ENCODE assay signal across 8 cellular contexts in genomic region chr11:125345706-125346561, GRCh38.
DNase-seq lines count a peak whose midpoint lies in the region; ATAC-seq and TF ChIP-seq lines count a peak whose summit lies in the region.

No MANE protein-coding gene starts in this region.

- no peaks in the 10 kb centered on the region for H3K36me3 ChIP-seq in ascending aorta
- no peaks in the 10 kb centered on the region for H3K36me3 ChIP-seq in right atrium auricular region

- H3K9me3 Mint-ChIP-seq in stimulated activated naive B cell treated with anti-CD40 and anti-IgM and Interleukin-4, amounts not matched to agents 10 μg/mL and 1 μg/mL and 100 μg/mL, for 72 hours = no peaks in the 10 kb centered on the region

- peak; percentile 76 for TF ChIP-seq CTCF in RWPE1 (conservative IDR thresholded peaks at IDR 0.05; ENCODE audit: low read depth)
- peak; percentile 85 to 92 (median 88) for TF ChIP-seq CTCF in ascending aorta (IDR thresholded peaks at IDR 0.05)
- TF ChIP-seq CTCF in right atrium auricular region (IDR thresholded peaks at IDR 0.05) = peak; percentile 88 to 94

- POLR2A ChIA-PET in RWPE1 (lab: Yijun Ruan, JAX; ENCODE audit: low non-redundant PET) = no interaction called here

- H3K4me1 ChIP-seq in ascending aorta (peaks cover 0 to 11% of the 10 kb centered on the region in 2 donors), right atrium auricular region (peaks cover 0 to 61% of the 10 kb centered on the region in 2 donors)

- H3K4me1 Mint-ChIP-seq in stimulated activated naive B cell treated with anti-CD40 and anti-IgM and Interleukin-4, amounts not matched to agents 10 μg/mL and 1 μg/mL and 100 μg/mL, for 72 hours = peaks cover 0 to 2% of the 10 kb centered on the region in 2 donors

- H3K27me3 Mint-ChIP-seq in stimulated activated naive B cell treated with anti-CD40 and anti-IgM and Interleukin-4, amounts not matched to agents 10 μg/mL and 1 μg/mL and 100 μg/mL, for 72 hours = peaks cover 40 to 45% of the 10 kb centered on the region in 2 donors

- no peak for ATAC-seq in GM19397 (IDR thresholded peaks at IDR 0.05; ENCODE audit: unreplicated experiment)
- ATAC-seq in stimulated activated naive B cell treated with anti-CD40 and anti-IgM and Interleukin-4, amounts not matched to agents 10 μg/mL and 1 μg/mL and 100 μg/mL, for 72 hours (replicated peaks) = no peak

- intact Hi-C loops in ascending aorta (cut with DNase I) = loop anchor here (1.0 to 5.0 kb wide), 4 partner anchors 69 to 394 kb away; partner anchors contain the start of genes CCDC15, PKNOX2 and TMEM218

- H3K4me3 Mint-ChIP-seq in stimulated activated naive B cell treated with anti-CD40 and anti-IgM and Interleukin-4, amounts not matched to agents 10 μg/mL and 1 μg/mL and 100 μg/mL, for 72 hours = no peak overlapping the region

- CTCF ChIA-PET in RWPE1 (lab: Yijun Ruan, JAX) = interaction anchor here (0.5 to 1.5 kb wide), 19 partner anchors 10 to 874 kb away, joined by 3 to 13 read pairs (median 4); partner anchors contain the start of gene PKNOX2

- peak; percentile 51 for DNase-seq in EL
- DNase-seq in HT1080 (ENCODE audit: low read depth) = peak; percentile 39
- DNase-seq in RWPE1 (ENCODE audit: low spot score) = peak; percentile 81
- peak; percentile 46 to 90 for DNase-seq in ascending aorta (ENCODE audit: low spot score in 2 of 2)
- DNase-seq in right atrium auricular region (ENCODE audit: low spot score) = peak; percentile 94
- DNase-seq in retina = peak; percentile 86
- DNase-seq in stimulated activated naive B cell treated with anti-CD40 and anti-IgM and Interleukin-4, amounts not matched to agents 10 μg/mL and 1 μg/mL and 100 μg/mL, for 72 hours = no peak

- H3K27ac Mint-ChIP-seq in stimulated activated naive B cell treated with anti-CD40 and anti-IgM and Interleukin-4, amounts not matched to agents 10 μg/mL and 1 μg/mL and 100 μg/mL, for 72 hours = no peak overlapping the region

- H3K27me3 ChIP-seq in ascending aorta (no peaks in the 10 kb centered on the region), right atrium auricular region (no peaks in the 10 kb centered on the region)

- H3K9me3 ChIP-seq in ascending aorta (no peaks in the 10 kb centered on the region), right atrium auricular region (no peaks in the 10 kb centered on the region)

- H3K36me3 Mint-ChIP-seq in stimulated activated naive B cell treated with anti-CD40 and anti-IgM and Interleukin-4, amounts not matched to agents 10 μg/mL and 1 μg/mL and 100 μg/mL, for 72 hours = no peaks in the 10 kb centered on the region

- H3K4me3 ChIP-seq in ascending aorta (peak overlapping the region in 1 of 2 donors; percentile 16), right atrium auricular region (no peak overlapping the region)

- H3K27ac ChIP-seq in RWPE1 = no peak overlapping the region
- H3K27ac ChIP-seq in ascending aorta = peak overlapping the region; percentile 61 to 83
- peak overlapping the region; percentile 74 to 77 for H3K27ac ChIP-seq in right atrium auricular region
